Comparison of ENCODE assay signal across 12 cellular contexts in genomic region chr10:3907514-3907913, GRCh38.
DNase-seq lines count a peak whose midpoint lies in the region; ATAC-seq and TF ChIP-seq lines count a peak whose summit lies in the region.
"Had no signal": no experiment of that assay in that cellular context is flagged by ENCODE, and none has a peak within 500 bp of the region (broad histone marks: within the 10 kb centered on the region; RNA-seq: fewer than 3 reads in every experiment).

No MANE protein-coding gene starts in this region.

- peaks cover 8% of the 10 kb centered on the region for H3K4me1 ChIP-seq in mesenchymal stem cell (ENCODE audit: control insufficient read depth, insufficient read depth, low read depth, low read length)
- H3K4me1 ChIP-seq in suprapubic skin: peaks cover 13% of the 10 kb centered on the region
- peaks cover 17% of the 10 kb centered on the region for H3K4me1 ChIP-seq in foreskin keratinocyte

- H3K27me3 ChIP-seq in MG63 (no peaks in the 10 kb centered on the region), mesenchymal stem cell (ENCODE audit: control insufficient read depth in 1 of 2, insufficient read depth in 1 of 2, low read length in 2 of 2) (no peaks in the 10 kb centered on the region), suprapubic skin (no peaks in the 10 kb centered on the region), foreskin keratinocyte (no peaks in the 10 kb centered on the region)

- DNase-seq in MG63: peak; percentile 71
- DNase-seq in fibroblast of gingiva (ENCODE audit: low read depth): peak; percentile 32
- peak; percentile 81 for DNase-seq in mesenchymal stem cell
- DNase-seq in suprapubic skin (ENCODE audit: low spot score in 2 of 2): peak in 1 of 2 donors; percentile 80
- no peak for DNase-seq in omental fat pad (ENCODE audit: low spot score)
- DNase-seq in SIG-M5 treated with dmso at 0.1 percent for 504 hours (lab: John Stamatoyannopoulos, UW; ENCODE audit: unreplicated experiment): no peak
- no peak for DNase-seq in foreskin keratinocyte
- no peak for DNase-seq in cerebellar nuclear complex (lab: John Stamatoyannopoulos, UW)
- DNase-seq: activated naive CD8-positive, alpha-beta T cell treated with anti-CD3 and anti-CD28 coated beads, Interleukin-2, amount 10 ng/mL, durations not matched to agents 7 days and 5 days; nucleus accumbens; stimulated activated CD8-positive, alpha-beta memory T cell treated with anti-CD3 and anti-CD28 coated beads, Interleukin-4, amount 100 ng/mL, for 48 hours had no signal

- H2AK5ac ChIP-seq in mesenchymal stem cell (ENCODE audit: low read length, severe bottlenecking): no peak overlapping the region

- no peak overlapping the region for H3K4me2 ChIP-seq in mesenchymal stem cell (ENCODE audit: low read length, poor library complexity, severe bottlenecking)
- H3K4me2 ChIP-seq: GM23338 had no signal

- no peaks in the 10 kb centered on the region for H3K79me1 ChIP-seq in mesenchymal stem cell (replicated peaks; ENCODE audit: low read length, poor library complexity, severe bottlenecking)

- ATAC-seq in omental fat pad (ENCODE audit: low FRiP score) (no peak), foreskin keratinocyte (no peak)
- ATAC-seq: GM23338 had no signal

- peak overlapping the region; percentile 44 for H2BK15ac ChIP-seq in mesenchymal stem cell (ENCODE audit: low read depth, poor library complexity, severe bottlenecking)

- peak overlapping the region; percentile 1 for H2BK120ac ChIP-seq in mesenchymal stem cell (ENCODE audit: low read depth, low read length)

- H2BK12ac ChIP-seq in mesenchymal stem cell (ENCODE audit: low read length in 2 of 2): peak overlapping the region; percentile 73 to 91

- peak overlapping the region; percentile 95 for H4K8ac ChIP-seq in mesenchymal stem cell (ENCODE audit: low read length)

- TF ChIP-seq EP300 in suprapubic skin (IDR thresholded peaks at IDR 0.05): no peak

- peak overlapping the region; percentile 39 to 75 for H3K4ac ChIP-seq in mesenchymal stem cell (ENCODE audit: low read depth in 1 of 2, low read length in 2 of 2)

- no peak overlapping the region for H3K4me3 ChIP-seq in MG63
- H3K4me3 ChIP-seq in mesenchymal stem cell (ENCODE audit: insufficient read depth in 1 of 2, low read depth in 1 of 2, low read length in 2 of 2): peak overlapping the region in 1 of 2 experiments; percentile 28
- no peak overlapping the region for H3K4me3 ChIP-seq in suprapubic skin
- H3K4me3 ChIP-seq: GM23338 had no signal

- H3K14ac ChIP-seq in mesenchymal stem cell (ENCODE audit: low read length in 2 of 2): peak overlapping the region in 1 of 2 experiments; percentile 5

- no peak overlapping the region for H3K23ac ChIP-seq in mesenchymal stem cell (ENCODE audit: low read length in 2 of 2)

- H3K18ac ChIP-seq in mesenchymal stem cell (ENCODE audit: low read depth in 1 of 2, low read length in 2 of 2): peak overlapping the region; percentile 81 to 84

- H4K91ac ChIP-seq in mesenchymal stem cell (ENCODE audit: low read length): peak overlapping the region; percentile 60

- H2BK5ac ChIP-seq in mesenchymal stem cell (ENCODE audit: low read depth, low read length, poor library complexity, severe bottlenecking): no peak overlapping the region

- no peak overlapping the region for H2AFZ ChIP-seq in mesenchymal stem cell (ENCODE audit: low read depth, low read length)
- H2AFZ ChIP-seq: GM23338 had no signal

- H3K9me3 ChIP-seq in MG63: peaks cover 5% of the 10 kb centered on the region
- H3K9me3 ChIP-seq in mesenchymal stem cell (ENCODE audit: control insufficient read depth, low read length): no peaks in the 10 kb centered on the region
- H3K9me3 ChIP-seq in suprapubic skin: no peaks in the 10 kb centered on the region

- peak in 1 of 2 donors; percentile 18 for TF ChIP-seq POLR2A in suprapubic skin (IDR thresholded peaks at IDR 0.05)

- no peak for TF ChIP-seq CTCF in suprapubic skin (IDR thresholded peaks at IDR 0.05)
- TF ChIP-seq CTCF in omental fat pad (IDR thresholded peaks at IDR 0.05): no peak
- no peak for TF ChIP-seq CTCF in foreskin keratinocyte (conservative IDR thresholded peaks at IDR 0.05)

- H3K27ac ChIP-seq in mesenchymal stem cell (ENCODE audit: low read length, poor library complexity, severe bottlenecking) (no peak overlapping the region), suprapubic skin (peak overlapping the region; percentile 61), foreskin keratinocyte (no peak overlapping the region)

- H3K36me3 ChIP-seq in MG63 (no peaks in the 10 kb centered on the region), mesenchymal stem cell (ENCODE audit: control insufficient read depth in 1 of 2, insufficient read depth in 2 of 2, low read depth in 1 of 2, low read length in 2 of 2) (no peaks in the 10 kb centered on the region), suprapubic skin (no peaks in the 10 kb centered on the region)

- peak overlapping the region; percentile 81 for H3K9ac ChIP-seq in mesenchymal stem cell (ENCODE audit: low read length)

- WGBS in mesenchymal stem cell: 69% methylated on average over 5 of the region's 6 CpGs
- 68% methylated on average over 5 of the region's 6 CpGs for WGBS in suprapubic skin

Comparison
In these comparisons a context has a peak if more than half of its experiments do, and no peak if none do; other contexts are left out.
1. DNase-seq: peak in MG63 (single experiment), fibroblast of gingiva (single experiment) and mesenchymal stem cell (single experiment); none in omental fat pad (single experiment), SIG-M5 treated with dmso at 0.1 percent for 504 hours (single experiment), foreskin keratinocyte (0 of 2) and cerebellar nuclear complex (0 of 2).